In the genomic region with DNA sequence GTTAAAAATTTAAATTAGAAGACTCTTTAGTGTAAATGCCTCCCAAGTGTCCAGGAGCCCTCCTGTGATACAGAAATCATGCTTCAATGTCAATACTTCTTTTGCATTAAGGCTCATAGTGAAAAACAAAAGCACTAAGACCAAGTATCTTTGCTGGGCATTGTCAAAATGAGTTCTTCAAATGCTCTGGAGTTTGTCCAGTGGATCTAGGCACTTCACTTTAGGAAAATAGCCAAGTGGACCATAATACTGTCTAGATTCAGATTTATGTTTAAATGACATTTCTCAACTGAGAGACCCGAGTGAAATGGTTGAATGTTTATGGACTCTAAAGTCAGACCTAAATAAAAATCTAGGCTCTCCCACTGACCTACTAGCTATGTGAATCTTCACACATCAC, we compare ENCODE assay signal across 34 cellular contexts.
"Had no signal": no experiment of that assay in that cellular context is flagged by ENCODE, and none has a peak within 500 bp of the region (broad histone marks: within the 10 kb centered on the region; RNA-seq: fewer than 3 reads in every experiment).

No MANE protein-coding gene starts in this region.

- DNase-seq: activated CD4-positive, alpha-beta memory T cell treated with anti-CD3 and anti-CD28 coated beads, Interleukin-2, amount 10 ng/mL, durations not matched to agents 7 days and 5 days; activated CD4-positive, alpha-beta T cell treated with anti-CD3 and anti-CD28 coated beads for 1 hour; activated CD4-positive, alpha-beta T cell treated with anti-CD3 and anti-CD28 coated beads for 36 hours; activated CD4-positive, alpha-beta T cell treated with anti-CD3 and anti-CD28 coated beads for 48 hours; activated CD4-positive, alpha-beta T cell treated with anti-CD3 and anti-CD28 coated beads, Interleukin-2, amount 10 ng/mL, durations not matched to agents 7 days and 5 days; activated CD4-positive, alpha-beta T cell treated with anti-CD3 and anti-CD28 coated beads, Interleukin-2, amount 50 U/mL, for 48 hours; activated CD4-positive, CD25-positive, alpha-beta regulatory T cell; activated CD8-positive, alpha-beta memory T cell treated with anti-CD3 and anti-CD28 coated beads for 24 hours; activated CD8-positive, alpha-beta memory T cell treated with anti-CD3 and anti-CD28 coated beads, Interleukin-2, amount 10 ng/mL, durations not matched to agents 7 days and 5 days; activated CD8-positive, alpha-beta memory T cell treated with anti-CD3 and anti-CD28 coated beads, Interleukin-2, amount 50 U/mL, for 48 hours; activated CD8-positive, alpha-beta T cell treated with anti-CD3 and anti-CD28 coated beads, Interleukin-2, amount 10 ng/mL, durations not matched to agents 7 days and 5 days; activated effector memory CD4-positive, alpha-beta T cell treated with anti-CD3 and anti-CD28 coated beads, Interleukin-2, amount 50 U/mL, for 16 hours; activated gamma-delta T cell treated with Interleukin-2 at 50 U/mL for 16 hours; activated naive CD4-positive, alpha-beta T cell; activated naive CD4-positive, alpha-beta T cell treated with anti-CD3 and anti-CD28 coated beads for 36 hours; activated naive CD4-positive, alpha-beta T cell treated with anti-CD3 and anti-CD28 coated beads, Interleukin-2, amount 50 U/mL, for 16 hours; activated naive CD8-positive, alpha-beta T cell treated with anti-CD3 and anti-CD28 coated beads for 36 hours; activated T-cell treated with anti-CD3 and anti-CD28 coated beads, Interleukin-2, amount 50 U/mL, for 24 hours; activated T-cell treated with anti-CD3 and anti-CD28 coated beads, Interleukin-2, amount 50 U/mL, for 48 hours; adrenal gland; amniotic stem cell; aorta; body of pancreas; brain microvascular endothelial cell; central memory CD4-positive, alpha-beta T cell; T-cell; T-helper 17 cell; T1000; WERI-Rb-1 had no signal

- H3K4me1 Mint-ChIP-seq: activated CD4-positive, alpha-beta memory T cell treated with anti-CD3 and anti-CD28 coated beads, Interleukin-2, amount 10 ng/mL, durations not matched to agents 7 days and 5 days; activated CD4-positive, alpha-beta T cell treated with anti-CD3 and anti-CD28 coated beads for 36 hours; activated CD4-positive, alpha-beta T cell treated with anti-CD3 and anti-CD28 coated beads, Interleukin-2, amount 10 ng/mL, durations not matched to agents 7 days and 5 days; activated naive CD8-positive, alpha-beta T cell treated with anti-CD3 and anti-CD28 coated beads for 36 hours; activated T-helper 17 cell treated with anti-CD3 and anti-CD28 coated beads, Interleukin-2, amount 50 U/mL, for 72 hours; T-cell had no signal

- H3K27ac Mint-ChIP-seq: activated CD4-positive, alpha-beta memory T cell treated with anti-CD3 and anti-CD28 coated beads, Interleukin-2, amount 10 ng/mL, durations not matched to agents 7 days and 5 days; activated CD4-positive, alpha-beta T cell treated with anti-CD3 and anti-CD28 coated beads for 36 hours; activated CD4-positive, alpha-beta T cell treated with anti-CD3 and anti-CD28 coated beads, Interleukin-2, amount 10 ng/mL, durations not matched to agents 7 days and 5 days; activated CD8-positive, alpha-beta memory T cell treated with anti-CD3 and anti-CD28 coated beads, Interleukin-2, amount 10 ng/mL, durations not matched to agents 7 days and 5 days; activated CD8-positive, alpha-beta T cell treated with anti-CD3 and anti-CD28 coated beads, Interleukin-2, amount 10 ng/mL, durations not matched to agents 7 days and 5 days; activated naive CD4-positive, alpha-beta T cell treated with anti-CD3 and anti-CD28 coated beads for 36 hours; activated naive CD4-positive, alpha-beta T cell treated with anti-CD3 and anti-CD28 coated beads, Interleukin-2, amount 50 U/mL, for 72 hours; activated naive CD8-positive, alpha-beta T cell treated with anti-CD3 and anti-CD28 coated beads for 36 hours; activated T-cell treated with anti-CD3 and anti-CD28 coated beads, Interleukin-2, amount 50 U/mL, for 24 hours; activated T-helper 1 cell treated with anti-CD3 and anti-CD28 coated beads, Interleukin-12 subunit alpha, Interleukin-12 subunit beta, Interleukin-2, Interleukin-4 antibody, amounts not matched to agents 30 ng/mL and 10 ng/mL and 1 ng/mL, durations not matched to agents 14 hours and 24 hours and 36 hours; activated T-helper 17 cell treated with anti-CD3 and anti-CD28 coated beads, Interleukin-2, amount 50 U/mL, for 72 hours; T-cell; T-helper 17 cell; WTC11 had no signal

- H3K4me3 Mint-ChIP-seq: activated CD4-positive, alpha-beta memory T cell treated with anti-CD3 and anti-CD28 coated beads, Interleukin-2, amount 10 ng/mL, durations not matched to agents 7 days and 5 days; activated CD4-positive, alpha-beta T cell treated with anti-CD3 and anti-CD28 coated beads for 36 hours; activated CD4-positive, alpha-beta T cell treated with anti-CD3 and anti-CD28 coated beads, Interleukin-2, amount 10 ng/mL, durations not matched to agents 7 days and 5 days; activated CD8-positive, alpha-beta memory T cell treated with anti-CD3 and anti-CD28 coated beads, Interleukin-2, amount 10 ng/mL, durations not matched to agents 7 days and 5 days; activated CD8-positive, alpha-beta T cell treated with anti-CD3 and anti-CD28 coated beads, Interleukin-2, amount 10 ng/mL, durations not matched to agents 7 days and 5 days; activated naive CD4-positive, alpha-beta T cell treated with anti-CD3 and anti-CD28 coated beads for 36 hours; activated naive CD8-positive, alpha-beta T cell treated with anti-CD3 and anti-CD28 coated beads for 36 hours; activated T-cell treated with anti-CD3 and anti-CD28 coated beads, Interleukin-2, amount 50 U/mL, for 24 hours; activated T-helper 1 cell treated with anti-CD3 and anti-CD28 coated beads, Interleukin-12 subunit alpha, Interleukin-12 subunit beta, Interleukin-2, Interleukin-4 antibody, amounts not matched to agents 30 ng/mL and 10 ng/mL and 1 ng/mL, durations not matched to agents 14 hours and 24 hours and 36 hours; activated T-helper 17 cell treated with anti-CD3 and anti-CD28 coated beads, Interleukin-2, amount 50 U/mL, for 72 hours; T-cell; T-helper 17 cell; WTC11 had no signal

- H3K9me3 Mint-ChIP-seq: activated CD4-positive, alpha-beta memory T cell treated with anti-CD3 and anti-CD28 coated beads, Interleukin-2, amount 10 ng/mL, durations not matched to agents 7 days and 5 days; activated CD4-positive, alpha-beta T cell treated with anti-CD3 and anti-CD28 coated beads, Interleukin-2, amount 10 ng/mL, durations not matched to agents 7 days and 5 days; activated naive CD4-positive, alpha-beta T cell treated with anti-CD3 and anti-CD28 coated beads for 36 hours; activated naive CD4-positive, alpha-beta T cell treated with anti-CD3 and anti-CD28 coated beads, Interleukin-2, amount 50 U/mL, for 72 hours; activated naive CD8-positive, alpha-beta T cell treated with anti-CD3 and anti-CD28 coated beads for 36 hours; activated T-cell treated with anti-CD3 and anti-CD28 coated beads, Interleukin-2, amount 50 U/mL, for 24 hours; activated T-helper 1 cell treated with anti-CD3 and anti-CD28 coated beads, Interleukin-12 subunit alpha, Interleukin-12 subunit beta, Interleukin-2, Interleukin-4 antibody, amounts not matched to agents 30 ng/mL and 10 ng/mL and 1 ng/mL, durations not matched to agents 14 hours and 24 hours and 36 hours; activated T-helper 17 cell treated with anti-CD3 and anti-CD28 coated beads, Interleukin-2, amount 50 U/mL, for 72 hours; T-cell had no signal

- ATAC-seq: activated CD4-positive, alpha-beta T cell treated with anti-CD3 and anti-CD28 coated beads for 36 hours; activated CD4-positive, CD25-positive, alpha-beta regulatory T cell treated with anti-CD3 and anti-CD28 coated beads, Interleukin-2, amount 50 U/mL, for 24 hours; activated CD8-positive, alpha-beta memory T cell treated with anti-CD3 and anti-CD28 coated beads, Interleukin-2, amount 10 ng/mL, durations not matched to agents 7 days and 5 days; activated CD8-positive, alpha-beta T cell treated with anti-CD3 and anti-CD28 coated beads, Interleukin-2, amount 10 ng/mL, durations not matched to agents 7 days and 5 days; activated naive CD4-positive, alpha-beta T cell treated with anti-CD3 and anti-CD28 coated beads, Interleukin-2, amount 50 U/mL, for 72 hours; activated T-helper 17 cell treated with anti-CD3 and anti-CD28 coated beads, Interleukin-2, amount 50 U/mL, for 72 hours; body of pancreas; T-cell; T-helper 17 cell; WTC11 had no signal

- H3K36me3 Mint-ChIP-seq: activated CD8-positive, alpha-beta memory T cell treated with anti-CD3 and anti-CD28 coated beads, Interleukin-2, amount 10 ng/mL, durations not matched to agents 7 days and 5 days; activated naive CD4-positive, alpha-beta T cell treated with anti-CD3 and anti-CD28 coated beads, Interleukin-2, amount 50 U/mL, for 72 hours; activated naive CD8-positive, alpha-beta T cell treated with anti-CD3 and anti-CD28 coated beads for 36 hours; T-cell had no signal
